14 cellular contexts compared by ENCODE assay signal in the genomic region with DNA sequence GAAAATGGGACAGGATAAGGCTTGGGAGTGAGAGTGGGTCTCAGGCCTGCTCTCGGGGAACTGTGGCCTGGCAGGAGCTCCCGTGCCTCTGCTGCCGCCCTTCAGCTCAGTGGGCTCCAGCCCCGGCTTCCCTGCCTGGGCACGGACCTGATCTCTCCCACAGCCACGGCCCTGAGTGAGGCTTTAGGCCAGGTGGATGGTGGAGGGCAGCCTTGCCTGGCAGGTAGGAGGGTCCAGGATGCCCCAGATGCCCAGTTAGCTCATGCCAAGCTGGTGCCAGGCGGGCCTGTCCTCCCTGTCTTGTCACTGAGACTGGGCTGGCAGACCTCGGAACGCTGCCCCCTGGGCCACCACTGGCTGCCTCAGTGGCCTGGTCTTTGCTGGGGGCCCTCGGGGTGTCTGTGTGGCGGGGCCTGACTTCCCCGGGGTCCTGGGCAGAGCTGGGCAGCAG.
DNase-seq lines count a peak whose midpoint lies in the region; ATAC-seq and TF ChIP-seq lines count a peak whose summit lies in the region.
"Had no signal": no experiment of that assay in that cellular context is flagged by ENCODE, and none has a peak within 500 bp of the region (broad histone marks: within the 10 kb centered on the region; RNA-seq: fewer than 3 reads in every experiment).

No MANE protein-coding gene starts in this region.

- intact Hi-C loops in left colon (cut with DNase I, micrococcal nuclease) (loop anchor here in 1 of 2 donors (10.0 kb wide), 1 partner anchor 131 kb away; the partner anchor contains the start of gene NKX6-2), spleen (cut with DNase I; ENCODE audit: low total_unique reads) (no loop called here)

- CTCF ChIA-PET in HEK293T (lab: Yijun Ruan, JAX) = interaction anchor here (0.9 to 1.7 kb wide), 3 partner anchors 12 to 143 kb away, joined by 3 read pairs; no protein-coding TSS in a partner anchor

- DNase-seq in H7 = peak; percentile 71
- DNase-seq in left colon = no peak
- DNase-seq in spleen = peak; percentile 72
- DNase-seq in DMS79 (lab: John Stamatoyannopoulos, UW) = no peak
- no peak for DNase-seq in HEK293T (ENCODE audit: extremely low spot score)
- DNase-seq in NCI-H748 treated with DMSO at 0.1 percent for 48 hours (lab: John Stamatoyannopoulos, UW) = no peak
- no peak for DNase-seq in SIG-M5 (lab: John Stamatoyannopoulos, UW)
- DNase-seq: NCI-H146, NCI-H2081 treated with DMSO at 0.1 percent for 48 hours, NCI-H446 treated with DMSO at 0.1 percent for 48 hours had no signal

- 84 to 96% (median 92%) methylated on average over 6 to 12 of the region's 12 CpGs for WGBS in spleen, 5 donors

- no peak for TF ChIP-seq CTCF in spleen (IDR thresholded peaks at IDR 0.05 in 8 of 11, conservative IDR thresholded peaks at IDR 0.05 in 3 of 11)

- peak overlapping the region; percentile 9 for H3K27ac ChIP-seq in angular gyrus (ENCODE audit: low read depth, low read length)
- no peak overlapping the region for H3K27ac ChIP-seq in spleen
- H3K27ac ChIP-seq: C4-2B, Peyer's patch, SK-N-MC had no signal

- no peaks in the 10 kb centered on the region for H3K36me3 ChIP-seq in H7 (replicated peaks; ENCODE audit: control insufficient read depth, insufficient read depth, low read length)
- H3K36me3 ChIP-seq in spleen = peaks cover 0 to 94% (median 30%) of the 10 kb centered on the region in 6 donors

- POLR2A ChIA-PET in HEK293T (lab: Yijun Ruan, JAX) = no interaction called here

- H3K9me3 ChIP-seq in spleen = no peaks in the 10 kb centered on the region
- H3K9me3 ChIP-seq: Peyer's patch had no signal

- H3K4me1 ChIP-seq in spleen = peaks cover 0 to 22% (median 14%) of the 10 kb centered on the region in 6 donors
- H3K4me1 ChIP-seq: Peyer's patch had no signal

- H3K27me3 ChIP-seq in H7 (ENCODE audit: control insufficient read depth, insufficient read depth, low read length) (no peaks in the 10 kb centered on the region), spleen (replicated peaks in 1 of 7) (no peaks in the 10 kb centered on the region)
- H3K27me3 ChIP-seq: Peyer's patch had no signal

- ATAC-seq in left colon = peak; percentile 16

- TF ChIP-seq POLR2A in spleen (IDR thresholded peaks at IDR 0.05) = no peak

- H3K4me3 ChIP-seq in H7 (ENCODE audit: insufficient read depth, low read depth, low read length) (no peak overlapping the region), spleen (no peak overlapping the region)
- H3K4me3 ChIP-seq: Peyer's patch, SK-N-MC had no signal

TF ChIP-seq in HEK293T, 16 proteins besides CTCF, POLR2A, EP300 and RAD21:
- TF ChIP-seq FOXM1 (IDR thresholded peaks at IDR 0.05; ENCODE audit: borderline replicate concordance) (no peak), SP1 (IDR thresholded peaks at IDR 0.05) (no peak), CTBP1 (IDR thresholded peaks at IDR 0.05; ENCODE audit: borderline replicate concordance) (no peak), BHLHE40 (IDR thresholded peaks at IDR 0.05; ENCODE audit: borderline replicate concordance) (no peak)

Comparison
In these comparisons a context has a peak if more than half of its experiments do, and no peak if none do; other contexts are left out.
1. DNase-seq: peak in H7 (single experiment) and spleen (single experiment); none in left colon (0 of 2), DMS79 (single experiment), HEK293T (single experiment), NCI-H748 treated with DMSO at 0.1 percent for 48 hours (single experiment) and SIG-M5 (single experiment).